Comparison of ENCODE assay signal across 1 cellular context in genomic region chr17:51050291-51051033, GRCh38.
A peak's percentile ranks its signal among the peaks of the same experiment; 100 is the strongest.
TF ChIP-seq lines count a peak whose summit lies in the region.

No MANE protein-coding gene starts in this region.

TF ChIP-seq in GM12878, 131 proteins besides CTCF, POLR2A, EP300 and RAD21 (continued from another document):
- TF ChIP-seq RCOR1 (conservative IDR thresholded peaks at IDR 0.05; ENCODE audit: low read depth, low read length) (0 out of 2 replicates have a peak, but pooled peaks have one; percentile 74), NKRF (conservative IDR thresholded peaks at IDR 0.05) (no peak; the same call in 1 of the 2 replicates), MXI1 (IDR thresholded peaks at IDR 0.05; ENCODE audit: low read depth, low read length) (0 out of 2 replicates have a peak, but pooled peaks have one; percentile 21), ATF2 (IDR thresholded peaks at IDR 0.05; ENCODE audit: low read length) (peak; percentile 77), HSF1 (IDR thresholded peaks at IDR 0.05; ENCODE audit: low read depth, low read length) (no peak), MEF2B (IDR thresholded peaks at IDR 0.05; ENCODE audit: partially characterized antibody, poor library complexity, severe bottlenecking) (peak; percentile 85)
